Comparison of ENCODE assay signal across 20 cellular contexts in the genomic region with DNA sequence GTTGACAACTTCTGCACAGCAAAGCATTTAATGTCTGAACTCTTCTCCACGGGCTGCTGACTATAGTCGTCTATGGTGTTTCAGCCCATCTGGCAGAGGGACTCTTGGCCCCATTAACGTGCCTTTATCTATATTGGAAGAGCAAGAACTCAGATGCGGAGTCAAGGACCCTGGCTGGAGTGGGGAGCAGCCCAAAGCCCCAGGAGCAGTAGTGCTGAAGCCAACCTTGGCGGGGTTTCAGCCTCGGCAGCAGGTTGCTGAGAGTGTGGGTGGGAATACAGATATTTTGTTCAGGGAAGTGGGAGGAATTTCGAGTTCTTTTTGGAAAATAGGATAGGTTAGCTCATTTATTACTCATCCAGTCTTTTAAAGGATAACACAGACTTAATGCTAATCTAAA. TPM values are rescaled to one million over a fixed set of nuclear protein-coding genes. Genes with fewer than 3 reads are reported as not detected.
A peak's percentile ranks its signal among the peaks of the same experiment; 100 is the strongest.
DNase-seq lines count a peak whose midpoint lies in the region; ATAC-seq and TF ChIP-seq lines count a peak whose summit lies in the region.
"Had no signal": no experiment of that assay in that cellular context is flagged by ENCODE, and none has a peak within 500 bp of the region (broad histone marks: within the 10 kb centered on the region; RNA-seq: fewer than 3 reads in every experiment).

No MANE protein-coding gene starts in this region.

- ATAC-seq in GM21515 (IDR thresholded peaks at IDR 0.05; ENCODE audit: unreplicated experiment): no peak
- ATAC-seq: activated CD8-positive, alpha-beta memory T cell treated with anti-CD3 and anti-CD28 coated beads, Interleukin-2, amount 10 ng/mL, durations not matched to agents 7 days and 5 days; stimulated activated memory B cell treated with anti-CD40 and anti-IgM and Interleukin-4, amounts not matched to agents 10 μg/mL and 1 μg/mL and 100 μg/mL, for 72 hours had no signal

- H3K27ac ChIP-seq in breast epithelium (peak overlapping the region; percentile 3 to 48), mesenchymal stem cell (ENCODE audit: low read length, poor library complexity, severe bottlenecking) (no peak overlapping the region), testis (no peak overlapping the region)

- no peak for TF ChIP-seq CTCF in breast epithelium (IDR thresholded peaks at IDR 0.05)
- TF ChIP-seq CTCF in testis (IDR thresholded peaks at IDR 0.05): no peak

- H4K8ac ChIP-seq in mesenchymal stem cell (ENCODE audit: low read length): no peak overlapping the region

- no peak overlapping the region for H2AFZ ChIP-seq in mesenchymal stem cell (ENCODE audit: low read depth, low read length)

- H4K91ac ChIP-seq in mesenchymal stem cell (ENCODE audit: low read length): no peak overlapping the region

- no peak overlapping the region for H3K4ac ChIP-seq in mesenchymal stem cell (ENCODE audit: low read depth in 1 of 2, low read length in 2 of 2)

- H3K9ac ChIP-seq in mesenchymal stem cell (ENCODE audit: low read length): peak overlapping the region; percentile 35

- H2BK15ac ChIP-seq in mesenchymal stem cell (ENCODE audit: low read depth, poor library complexity, severe bottlenecking): no peak overlapping the region

- no peaks in the 10 kb centered on the region for H3K27me3 ChIP-seq in MG63
- H3K27me3 ChIP-seq in breast epithelium: no peaks in the 10 kb centered on the region
- no peaks in the 10 kb centered on the region for H3K27me3 ChIP-seq in mesenchymal stem cell (ENCODE audit: control insufficient read depth in 1 of 2, insufficient read depth in 1 of 2, low read length in 2 of 2)
- H3K27me3 ChIP-seq in testis: no peaks in the 10 kb centered on the region
- H3K27me3 ChIP-seq: tibial artery had no signal

- H2BK5ac ChIP-seq in mesenchymal stem cell (ENCODE audit: low read depth, low read length, poor library complexity, severe bottlenecking): no peak overlapping the region

- H3K18ac ChIP-seq in mesenchymal stem cell (ENCODE audit: low read depth in 1 of 2, low read length in 2 of 2): no peak overlapping the region

- H3K4me3 ChIP-seq in MG63: no peak overlapping the region
- no peak overlapping the region for H3K4me3 ChIP-seq in breast epithelium
- peak overlapping the region in 1 of 2 experiments; percentile 40 for H3K4me3 ChIP-seq in mesenchymal stem cell (ENCODE audit: insufficient read depth in 1 of 2, low read depth in 1 of 2, low read length in 2 of 2)
- H3K4me3 ChIP-seq in testis: no peak overlapping the region
- H3K4me3 ChIP-seq: lung, tibial artery had no signal

- H3K4me2 ChIP-seq in mesenchymal stem cell (ENCODE audit: low read length, poor library complexity, severe bottlenecking): no peak overlapping the region

- H3K9me3 ChIP-seq in MG63: no peaks in the 10 kb centered on the region
- H3K9me3 ChIP-seq in breast epithelium: no peaks in the 10 kb centered on the region
- no peaks in the 10 kb centered on the region for H3K9me3 ChIP-seq in mesenchymal stem cell (ENCODE audit: control insufficient read depth, low read length)
- no peaks in the 10 kb centered on the region for H3K9me3 ChIP-seq in testis
- H3K9me3 ChIP-seq: tibial artery had no signal

- no peak overlapping the region for H2BK12ac ChIP-seq in mesenchymal stem cell (ENCODE audit: low read length in 2 of 2)

- H3K23ac ChIP-seq in mesenchymal stem cell (ENCODE audit: low read length in 2 of 2): no peak overlapping the region

- DNase-seq in MG63 (peak; percentile 51), breast epithelium (ENCODE audit: low spot score in 2 of 2) (no peak), mesenchymal stem cell (no peak), testis (peak; percentile 83), NCI-H1436 (lab: John Stamatoyannopoulos, UW) (no peak), NCI-H1694 treated with DMSO at 0.1 percent for 48 hours (lab: John Stamatoyannopoulos, UW) (no peak)
- DNase-seq: activated CD4-positive, alpha-beta T cell treated with anti-CD3 and anti-CD28 coated beads, Interleukin-2, amount 10 ng/mL, durations not matched to agents 24 days and 14 days; activated CD8-positive, alpha-beta memory T cell treated with anti-CD3 and anti-CD28 coated beads, Interleukin-2, amount 10 ng/mL, durations not matched to agents 7 days and 5 days; activated naive CD8-positive, alpha-beta T cell treated with anti-CD3 and anti-CD28 coated beads for 36 hours; DMS53; H7; KBM-7; NCI-H69; OCI-M1; SHP77; T-helper 1 cell; tibial artery had no signal

- no peak overlapping the region for H3K14ac ChIP-seq in mesenchymal stem cell (ENCODE audit: low read length in 2 of 2)

- H2AK5ac ChIP-seq in mesenchymal stem cell (ENCODE audit: low read length, severe bottlenecking): no peak overlapping the region

- no peak for TF ChIP-seq POLR2A in breast epithelium (IDR thresholded peaks at IDR 0.05)
- TF ChIP-seq POLR2A in testis (IDR thresholded peaks at IDR 0.05): no peak

- H2BK120ac ChIP-seq in mesenchymal stem cell (ENCODE audit: low read depth, low read length): no peak overlapping the region

- WGBS in mesenchymal stem cell: 92% methylated on average over 5 of the region's 7 CpGs
- WGBS in testis, 2 donors: 35 to 36% methylated on average over 7 of the region's 7 CpGs

- H3K36me3 ChIP-seq in MG63 (no peaks in the 10 kb centered on the region), breast epithelium (no peaks in the 10 kb centered on the region), mesenchymal stem cell (ENCODE audit: control insufficient read depth in 1 of 2, insufficient read depth in 2 of 2, low read depth in 1 of 2, low read length in 2 of 2) (no peaks in the 10 kb centered on the region), testis (ENCODE audit: low read depth, missing control alignments) (no peaks in the 10 kb centered on the region)
- H3K36me3 ChIP-seq: tibial artery had no signal

- no peaks in the 10 kb centered on the region for H3K79me1 ChIP-seq in mesenchymal stem cell (replicated peaks; ENCODE audit: low read length, poor library complexity, severe bottlenecking)

- intact Hi-C loops in breast epithelium (cut with DNase I; ENCODE audit: low total_unique reads): no loop called here
- intact Hi-C loops in testis (cut with DNase I; ENCODE audit: low total_unique reads): no loop called here

- H3K4me1 ChIP-seq in breast epithelium: peaks cover 4 to 5% of the 10 kb centered on the region in 2 donors
- peaks cover 12% of the 10 kb centered on the region for H3K4me1 ChIP-seq in mesenchymal stem cell (ENCODE audit: control insufficient read depth, insufficient read depth, low read depth, low read length)
- peaks cover 51% of the 10 kb centered on the region for H3K4me1 ChIP-seq in testis

RNA-seq across cellular contexts. Expression of gene TMEM17, which starts 34.2 kb away (rescaled TPM):
- total RNA-seq in MG63 (2014; rRNA removed; shearing (Covaris generic); ENCODE audit: low replicate concordance): 2.0 and 2.6 TPM in 2 replicates
- 1 to 10 TPM in 2 of 3 donors, under 1 TPM in 1; 0.33 to 3.4 (median 2.3) TPM for total RNA-seq in breast epithelium
- polyA plus RNA-seq in mesenchymal stem cell (2013, experiment 1 of 2): 2.8 TPM
- 2.8 TPM for polyA plus RNA-seq in mesenchymal stem cell (2013, experiment 2 of 2)
- total RNA-seq in testis: 1 to 10 TPM; 6.6 to 6.7 TPM
- polyA plus RNA-seq in testis (ENCODE audit: insufficient read depth, low read depth, low replicate concordance): 7.8 TPM

Comparison
In these comparisons a context has a peak if more than half of its experiments do, and no peak if none do; other contexts are left out.
1. DNase-seq: peak in MG63 (single experiment) and testis (single experiment); none in breast epithelium (0 of 2), mesenchymal stem cell (single experiment), NCI-H1436 (single experiment) and NCI-H1694 treated with DMSO at 0.1 percent for 48 hours (single experiment).
2. H3K27ac ChIP-seq: peak in breast epithelium (2 of 2); none in mesenchymal stem cell (single experiment) and testis (0 of 2).